17 cellular contexts compared by ENCODE assay signal in genomic region chr11:79159657-79160450, GRCh38.
DNase-seq lines count a peak whose midpoint lies in the region; ATAC-seq, FAIRE-seq and TF ChIP-seq lines count a peak whose summit lies in the region.
"Had no signal": no experiment of that assay in that cellular context is flagged by ENCODE, and none has a peak within 500 bp of the region (broad histone marks: within the 10 kb centered on the region; RNA-seq: fewer than 3 reads in every experiment).

No MANE protein-coding gene starts in this region.

- H3K27me3 Mint-ChIP-seq in immature natural killer cell (ENCODE audit: low read depth in 3 of 3) = peaks cover 0 to 2% (median 0%) of the 10 kb centered on the region in 3 donors

- in situ Hi-C loops in astrocyte of the spinal cord (cut with HindIII; ENCODE audit: low sequenced_read_pairs) = no loop called here

- H3K27me3 ChIP-seq in AG04450 (ENCODE audit: control insufficient read depth, insufficient read depth, low read length) (no peaks in the 10 kb centered on the region), kidney epithelial cell (ENCODE audit: control insufficient read depth, insufficient read depth, low read length) (no peaks in the 10 kb centered on the region)
- H3K27me3 ChIP-seq: pancreas, Peyer's patch had no signal

- H3K9me3 ChIP-seq in AG04450 (ENCODE audit: control insufficient read depth, insufficient read depth, low read length) = no peaks in the 10 kb centered on the region
- H3K9me3 ChIP-seq: pancreas, Peyer's patch had no signal

- DNase-seq in AG04450 (ENCODE audit: low read depth, low spot score) (no peak), GM12891 (ENCODE audit: insufficient read length, low spot score) (no peak), astrocyte of the spinal cord (ENCODE audit: low read depth, low spot score) (no peak), kidney epithelial cell (ENCODE audit: low read depth) (no peak), medulla oblongata (ENCODE audit: extremely low spot score) (no peak), NCI-H2081 (lab: John Stamatoyannopoulos, UW) (no peak), immature natural killer cell (no peak)
- DNase-seq: activated CD4-positive, CD25-positive, alpha-beta regulatory T cell treated with anti-CD3 and anti-CD28 coated beads, Interleukin-2, amount 50 U/mL, for 72 hours; NCI-H1105 treated with DMSO at 0.1 percent for 48 hours; NCI-H446; pancreas; Peyer's patch had no signal

- ATAC-seq in GM18498 (IDR thresholded peaks at IDR 0.05; ENCODE audit: unreplicated experiment) = no peak
- ATAC-seq: HepG2 had no signal

- H3K27ac Mint-ChIP-seq in immature natural killer cell = no peak overlapping the region
- H3K27ac Mint-ChIP-seq: activated naive CD8-positive, alpha-beta T cell; T-helper 1 cell treated with Interleukin-12 subunit alpha and Interleukin-12 subunit beta and Interleukin-4 antibody, amounts not matched to agents 30 μg/mL and 1 μg/mL, for 36 hours had no signal

- CTCF ChIA-PET in AG04450 (lab: Charles Lee) = interaction anchor here (2.7 kb wide), 1 partner anchor 514 kb away, joined by 11 read pairs; no protein-coding TSS in a partner anchor

- no peak overlapping the region for H3K4me3 Mint-ChIP-seq in immature natural killer cell
- H3K4me3 Mint-ChIP-seq: activated naive CD8-positive, alpha-beta T cell; T-helper 1 cell treated with Interleukin-12 subunit alpha and Interleukin-12 subunit beta and Interleukin-4 antibody, amounts not matched to agents 30 μg/mL and 1 μg/mL, for 36 hours had no signal

- no peak overlapping the region for H3K27ac ChIP-seq in AG04450 (ENCODE audit: low read depth, low read length)
- H3K27ac ChIP-seq: coronary artery, pancreas, Peyer's patch had no signal

- H3K9me3 Mint-ChIP-seq in immature natural killer cell = peaks cover 0 to 3% (median 0%) of the 10 kb centered on the region in 6 donors
- H3K9me3 Mint-ChIP-seq: T-helper 1 cell treated with Interleukin-12 subunit alpha and Interleukin-12 subunit beta and Interleukin-4 antibody, amounts not matched to agents 30 μg/mL and 1 μg/mL, for 36 hours had no signal

- H3K36me3 ChIP-seq in kidney epithelial cell (ENCODE audit: control insufficient read depth, insufficient read depth, low read length) = no peaks in the 10 kb centered on the region
- H3K36me3 ChIP-seq: pancreas, Peyer's patch had no signal

- TF ChIP-seq CTCF in AG04450 (IDR thresholded peaks at IDR 0.05; ENCODE audit: low read depth, low read length) (peak; percentile 32; the same call in 1 of the 2 replicates), astrocyte of the spinal cord (IDR thresholded peaks at IDR 0.05; ENCODE audit: low read depth, low read length) (peak; percentile 18), kidney epithelial cell (IDR thresholded peaks at IDR 0.05; ENCODE audit: insufficient read depth, low read length, poor library complexity, severe bottlenecking) (peak; percentile 24)

- H3K36me3 Mint-ChIP-seq in immature natural killer cell = no peaks in the 10 kb centered on the region
- H3K36me3 Mint-ChIP-seq: activated naive CD8-positive, alpha-beta T cell had no signal

- FAIRE-seq in GM12891 (lab: Jason Lieb, UNC) = no peak
- FAIRE-seq: HepG2, pancreas had no signal

- no peak for TF ChIP-seq POLR2A in GM12891 (IDR thresholded peaks at IDR 0.05; ENCODE audit: low read depth, low read length)

- no peaks in the 10 kb centered on the region for H3K4me1 Mint-ChIP-seq in immature natural killer cell

- POLR2A ChIA-PET in AG04450 (lab: Yijun Ruan, JAX) = no interaction called here

- no peak overlapping the region for H3K4me3 ChIP-seq in AG04450 (ENCODE audit: low read depth, low read length)
- no peak overlapping the region for H3K4me3 ChIP-seq in astrocyte of the spinal cord (ENCODE audit: low read depth, low read length)
- no peak overlapping the region for H3K4me3 ChIP-seq in kidney epithelial cell (ENCODE audit: low read depth, low read length)
- H3K4me3 ChIP-seq: coronary artery, pancreas, Peyer's patch had no signal

TF ChIP-seq in GM12891, 5 proteins besides CTCF, POLR2A, EP300 and RAD21:
- TF ChIP-seq TAF1 (IDR thresholded peaks at IDR 0.05; ENCODE audit: low read depth, low read length) = no peak
- TF ChIP-seq SPI1 (IDR thresholded peaks at IDR 0.05; ENCODE audit: low read depth, low read length) = 0 out of 2 replicates have a peak, but pooled peaks have one; percentile 10
TF ChIP-seq in GM12891: peak in this region for 1.
